1 cellular context compared by ENCODE assay signal in genomic region chr1:29986986-29987385, GRCh38.
A peak's percentile ranks its signal among the peaks of the same experiment; 100 is the strongest.
TF ChIP-seq lines count a peak whose summit lies in the region.

No MANE protein-coding gene starts in this region.

TF ChIP-seq in HepG2, 621 proteins besides CTCF, POLR2A, EP300 and RAD21:
- TF ChIP-seq RARA (CRISPR knock-in tag; IDR thresholded peaks at IDR 0.05) (0 out of 2 replicates have a peak, but pooled peaks have one; percentile 5), KMT2B (CRISPR knock-in tag; IDR thresholded peaks at IDR 0.05) (no peak), PBX2 (CRISPR knock-in tag; IDR thresholded peaks at IDR 0.05) (peak; percentile 38; the same call in 1 of the 2 replicates), ZNF263 (CRISPR knock-in tag; IDR thresholded peaks at IDR 0.05) (peak; percentile 77; the same call in 1 of the 2 replicates), ZFX (CRISPR knock-in tag; IDR thresholded peaks at IDR 0.05; ENCODE audit: low read depth) (0 out of 2 replicates have a peak, but pooled peaks have one; percentile 31)
